In genomic region chr2:41697389-41697788, GRCh38 we compare ENCODE assay signal across 3 cellular contexts.
"Had no signal": no experiment of that assay in that cellular context is flagged by ENCODE, and none has a peak within 500 bp of the region (broad histone marks: within the 10 kb centered on the region; RNA-seq: fewer than 3 reads in every experiment).

No MANE protein-coding gene starts in this region.

- H3K4me3 ChIP-seq: GM12878 had no signal

- DNase-seq: GDM1, GF-D8 had no signal
